8 cellular contexts compared by ENCODE assay signal in the genomic region with DNA sequence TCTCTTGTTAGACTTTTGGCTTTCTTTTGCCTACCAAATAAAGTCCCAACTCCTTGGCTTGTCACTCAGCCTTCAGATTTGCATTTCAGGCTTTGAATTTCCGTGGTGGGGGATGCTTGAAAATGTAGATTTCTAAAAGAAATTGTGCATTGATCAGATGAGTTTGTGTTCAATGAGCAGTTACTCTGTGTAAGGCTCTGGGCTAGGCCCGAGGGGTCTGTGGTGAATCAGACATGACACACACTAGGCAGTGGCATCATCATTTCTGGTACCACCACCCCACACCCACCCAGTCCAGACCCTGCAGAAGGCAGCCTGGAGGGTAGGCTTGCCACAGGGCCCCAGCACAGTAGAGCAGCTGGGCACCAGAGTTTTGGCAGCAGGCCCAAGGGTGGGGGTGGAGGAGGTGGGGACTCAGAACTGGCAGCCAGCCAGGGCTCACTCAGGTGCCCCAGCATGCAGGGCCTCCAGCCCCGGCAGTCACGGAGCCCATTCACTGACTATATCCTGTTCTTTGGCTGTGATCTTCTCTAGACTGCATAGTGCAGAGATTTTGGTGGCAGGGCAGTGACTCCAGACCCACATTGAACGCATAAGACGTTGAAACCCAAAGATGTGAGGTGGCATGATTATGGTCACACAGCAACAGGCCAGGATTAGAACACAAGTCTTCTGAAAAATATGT.
DNase-seq lines count a peak whose midpoint lies in the region; ATAC-seq and TF ChIP-seq lines count a peak whose summit lies in the region.

No MANE protein-coding gene starts in this region.

- no peak for TF ChIP-seq POLR2A in erythroblast (IDR thresholded peaks at IDR 0.05; ENCODE audit: low read length)

- peaks cover 77% of the 10 kb centered on the region for H3K4me1 Mint-ChIP-seq in WTC11

- DNase-seq in EL, result peak; percentile 39
- peak; percentile 92 for DNase-seq in NCI-H2196 (lab: John Stamatoyannopoulos, UW; ENCODE audit: unreplicated experiment)
- DNase-seq in activated CD4-positive, alpha-beta T cell treated with anti-CD3 and anti-CD28 coated beads for 48 hours, result peak; percentile 81
- peak; percentile 79 to 89 for DNase-seq in erythroblast (lab: John Stamatoyannopoulos, UW)
- DNase-seq in stimulated activated CD4-positive, alpha-beta T cell treated with anti-CD3 and anti-CD28 coated beads, Interleukin-1b, Interleukin-23, amount 100 ng/mL, for 1 hour (ENCODE audit: low read depth in 2 of 2), result peak; percentile 17 to 37
- DNase-seq in WTC11 (ENCODE audit: low spot score), result no peak
- DNase-seq in GM10266 (ENCODE audit: extremely low spot score), result no peak

- CTCF ChIA-PET in WTC11 (lab: Charles Lee), result no interaction called here

- POLR2A ChIA-PET in WTC11 (lab: Charles Lee), result no interaction called here

- no peak overlapping the region for H3K27ac Mint-ChIP-seq in WTC11

- H3K4me3 Mint-ChIP-seq in WTC11, result no peak overlapping the region

- no peaks in the 10 kb centered on the region for H3K9me3 Mint-ChIP-seq in WTC11

- ATAC-seq in HG02840 (IDR thresholded peaks at IDR 0.05; ENCODE audit: low FRiP score, unreplicated experiment), result peak; percentile 43
- ATAC-seq in WTC11, result no peak

- no peaks in the 10 kb centered on the region for H3K27me3 Mint-ChIP-seq in WTC11 (ENCODE audit: low read depth)

- H3K36me3 Mint-ChIP-seq in WTC11, result 0 out of 2 replicates have a peak, but pooled peaks cover 3% of the 10 kb centered on the region

- TF ChIP-seq CTCF in WTC11 (IDR thresholded peaks at IDR 0.05) (no peak), GM10266 (IDR thresholded peaks at IDR 0.05; ENCODE audit: control insufficient read depth, insufficient read depth, low read depth, missing control alignments) (no peak)

TF ChIP-seq in WTC11, 78 proteins besides CTCF, POLR2A, EP300 and RAD21:
- TF ChIP-seq, protein P1, sequence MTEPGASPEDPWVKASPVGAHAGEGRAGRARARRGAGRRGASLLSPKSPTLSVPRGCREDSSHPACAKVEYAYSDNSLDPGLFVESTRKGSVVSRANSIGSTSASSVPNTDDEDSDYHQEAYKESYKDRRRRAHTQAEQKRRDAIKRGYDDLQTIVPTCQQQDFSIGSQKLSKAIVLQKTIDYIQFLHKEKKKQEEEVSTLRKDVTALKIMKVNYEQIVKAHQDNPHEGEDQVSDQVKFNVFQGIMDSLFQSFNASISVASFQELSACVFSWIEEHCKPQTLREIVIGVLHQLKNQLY (CRISPR knock-in tag; IDR thresholded peaks at IDR 0.05), result no peak
- TF ChIP-seq ZNF423 (CRISPR knock-in tag; IDR thresholded peaks at IDR 0.05) (no peak), ZNF219 (CRISPR knock-in tag; IDR thresholded peaks at IDR 0.05; ENCODE audit: borderline replicate concordance) (no peak), FOXJ3 (CRISPR knock-in tag; IDR thresholded peaks at IDR 0.05; ENCODE audit: borderline replicate concordance) (no peak), GTF2I (CRISPR knock-in tag; conservative IDR thresholded peaks at IDR 0.05) (no peak), GRHL2 (CRISPR knock-in tag; IDR thresholded peaks at IDR 0.05; ENCODE audit: insufficient replicate concordance, severe bottlenecking) (no peak), ZNF121 (CRISPR knock-in tag; IDR thresholded peaks at IDR 0.05) (no peak)
- TF ChIP-seq, protein P2, sequence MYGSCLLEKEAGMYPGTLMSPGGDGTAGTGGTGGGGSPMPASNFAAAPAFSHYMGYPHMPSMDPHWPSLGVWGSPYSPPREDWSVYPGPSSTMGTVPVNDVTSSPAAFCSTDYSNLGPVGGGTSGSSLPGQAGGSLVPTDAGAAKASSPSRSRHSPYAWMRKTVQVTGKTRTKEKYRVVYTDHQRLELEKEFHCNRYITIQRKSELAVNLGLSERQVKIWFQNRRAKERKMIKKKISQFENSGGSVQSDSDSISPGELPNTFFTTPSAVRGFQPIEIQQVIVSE (CRISPR knock-in tag; IDR thresholded peaks at IDR 0.05; ENCODE audit: borderline replicate concordance), result no peak

Comparison
In these comparisons a context has a peak if more than half of its experiments do, and no peak if none do; other contexts are left out.
1. DNase-seq: peak in EL (single experiment), NCI-H2196 (single experiment), activated CD4-positive, alpha-beta T cell treated with anti-CD3 and anti-CD28 coated beads for 48 hours (single experiment), erythroblast (2 of 2) and stimulated activated CD4-positive, alpha-beta T cell treated with anti-CD3 and anti-CD28 coated beads, Interleukin-1b, Interleukin-23, amount 100 ng/mL, for 1 hour (2 of 2); none in WTC11 (single experiment) and GM10266 (single experiment).